ENCODE assay signal across 10 cellular contexts in genomic region chr12:92297932-92298681, GRCh38.
DNase-seq lines count a peak whose midpoint lies in the region; ATAC-seq, FAIRE-seq and TF ChIP-seq lines count a peak whose summit lies in the region.
"Had no signal": no experiment of that assay in that cellular context is flagged by ENCODE, and none has a peak within 500 bp of the region (broad histone marks: within the 10 kb centered on the region; RNA-seq: fewer than 3 reads in every experiment).

No MANE protein-coding gene starts in this region.

- H3K4me3 ChIP-seq in upper lobe of left lung: no peak overlapping the region

- ATAC-seq in left cardiac atrium: peak; percentile 84
- peak in 1 of 2 donors; percentile 78 for ATAC-seq in upper lobe of left lung (ENCODE audit: low FRiP score in 2 of 2)
- ATAC-seq in GM21447 (IDR thresholded peaks at IDR 0.05; ENCODE audit: unreplicated experiment): no peak

- TF ChIP-seq POLR2A in upper lobe of left lung (IDR thresholded peaks at IDR 0.05): no peak

- no peaks in the 10 kb centered on the region for H3K27me3 Mint-ChIP-seq in activated naive CD4-positive, alpha-beta T cell treated with anti-CD3 and anti-CD28 coated beads, Interleukin-2, amount 10 ng/mL, durations not matched to agents 7 days and 5 days
- no peaks in the 10 kb centered on the region for H3K27me3 Mint-ChIP-seq in T-helper 1 cell treated with Interleukin-12 subunit alpha and Interleukin-12 subunit beta and Interleukin-4 antibody, amounts not matched to agents 30 μg/mL and 1 μg/mL, for 36 hours (ENCODE audit: low read depth)

- TF ChIP-seq CTCF in upper lobe of left lung (IDR thresholded peaks at IDR 0.05): no peak

- intact Hi-C loops in left cardiac atrium (cut with DNase I): no loop called here
- intact Hi-C loops in head of caudate nucleus (cut with DNase I): no loop called here

- peaks cover 0 to 10% (median 6%) of the 10 kb centered on the region in 4 donors for H3K4me1 ChIP-seq in upper lobe of left lung

- no peak for TF ChIP-seq EP300 in upper lobe of left lung (IDR thresholded peaks at IDR 0.05)

- H3K36me3 Mint-ChIP-seq in activated naive CD4-positive, alpha-beta T cell treated with anti-CD3 and anti-CD28 coated beads, Interleukin-2, amount 10 ng/mL, durations not matched to agents 7 days and 5 days: peaks cover 22% of the 10 kb centered on the region
- H3K36me3 Mint-ChIP-seq in T-helper 1 cell treated with Interleukin-12 subunit alpha and Interleukin-12 subunit beta and Interleukin-4 antibody, amounts not matched to agents 30 μg/mL and 1 μg/mL, for 36 hours (ENCODE audit: low read depth): peaks cover 10% of the 10 kb centered on the region

- H3K27ac ChIP-seq in upper lobe of left lung: peak overlapping the region; percentile 2 to 65 (median 47)

- H3K4me3 Mint-ChIP-seq in activated naive CD4-positive, alpha-beta T cell treated with anti-CD3 and anti-CD28 coated beads, Interleukin-2, amount 10 ng/mL, durations not matched to agents 7 days and 5 days: peak overlapping the region; percentile 38
- peak overlapping the region; percentile 12 for H3K4me3 Mint-ChIP-seq in T-helper 1 cell treated with Interleukin-12 subunit alpha and Interleukin-12 subunit beta and Interleukin-4 antibody, amounts not matched to agents 30 μg/mL and 1 μg/mL, for 36 hours

- peaks cover 17% of the 10 kb centered on the region for H3K4me1 Mint-ChIP-seq in activated naive CD4-positive, alpha-beta T cell treated with anti-CD3 and anti-CD28 coated beads, Interleukin-2, amount 10 ng/mL, durations not matched to agents 7 days and 5 days
- peaks cover 15% of the 10 kb centered on the region for H3K4me1 Mint-ChIP-seq in T-helper 1 cell treated with Interleukin-12 subunit alpha and Interleukin-12 subunit beta and Interleukin-4 antibody, amounts not matched to agents 30 μg/mL and 1 μg/mL, for 36 hours (ENCODE audit: low read depth)

- no peaks in the 10 kb centered on the region for H3K27me3 ChIP-seq in upper lobe of left lung

- WGBS in upper lobe of left lung, 2 donors: 59 to 67% methylated on average over 8 of the region's 8 CpGs

- no peak for FAIRE-seq in urothelium cell line (lab: Jason Lieb, UNC)

- peak overlapping the region; percentile 95 for H3K27ac Mint-ChIP-seq in activated naive CD4-positive, alpha-beta T cell treated with anti-CD3 and anti-CD28 coated beads, Interleukin-2, amount 10 ng/mL, durations not matched to agents 7 days and 5 days
- peak overlapping the region; percentile 88 for H3K27ac Mint-ChIP-seq in T-helper 1 cell treated with Interleukin-12 subunit alpha and Interleukin-12 subunit beta and Interleukin-4 antibody, amounts not matched to agents 30 μg/mL and 1 μg/mL, for 36 hours

- CTCF ChIA-PET in activated naive CD4-positive, alpha-beta T cell treated with anti-CD3 and anti-CD28 coated beads, Interleukin-2, amount 10 ng/mL, durations not matched to agents 7 days and 5 days (lab: Charles Lee): interaction anchor here (0.6 to 0.9 kb wide), 2 partner anchors 7 to 151 kb away, joined by 3 read pairs; no protein-coding TSS in a partner anchor

- DNase-seq in activated naive CD4-positive, alpha-beta T cell treated with anti-CD3 and anti-CD28 coated beads, Interleukin-2, amount 10 ng/mL, durations not matched to agents 7 days and 5 days: peak; percentile 32
- no peak for DNase-seq in activated naive CD4-positive, alpha-beta T cell (lab: John Stamatoyannopoulos, UW)
- DNase-seq in left cardiac atrium (peak; percentile 21), upper lobe of left lung (no peak), urothelium cell line (ENCODE audit: low spot score) (no peak), head of caudate nucleus (no peak)
- DNase-seq: activated CD4-positive, alpha-beta T cell treated with anti-CD3 and anti-CD28 coated beads for 1 hour; DMS53 had no signal

- peaks cover 21% of the 10 kb centered on the region for H3K9me3 Mint-ChIP-seq in activated naive CD4-positive, alpha-beta T cell treated with anti-CD3 and anti-CD28 coated beads, Interleukin-2, amount 10 ng/mL, durations not matched to agents 7 days and 5 days
- no peaks in the 10 kb centered on the region for H3K9me3 Mint-ChIP-seq in T-helper 1 cell treated with Interleukin-12 subunit alpha and Interleukin-12 subunit beta and Interleukin-4 antibody, amounts not matched to agents 30 μg/mL and 1 μg/mL, for 36 hours

- H3K9me3 ChIP-seq in upper lobe of left lung: no peaks in the 10 kb centered on the region

- no peaks in the 10 kb centered on the region for H3K36me3 ChIP-seq in upper lobe of left lung

Comparison
In these comparisons a context has a peak if more than half of its experiments do, and no peak if none do; other contexts are left out.
1. DNase-seq: peak in activated naive CD4-positive, alpha-beta T cell treated with anti-CD3 and anti-CD28 coated beads, Interleukin-2, amount 10 ng/mL, durations not matched to agents 7 days and 5 days (single experiment) and left cardiac atrium (single experiment); none in activated naive CD4-positive, alpha-beta T cell (0 of 4), upper lobe of left lung (0 of 2), urothelium cell line (single experiment) and head of caudate nucleus (0 of 42).